ENCODE assay signal across 11 cellular contexts in genomic region chr12:25769076-25769945, GRCh38.
DNase-seq lines count a peak whose midpoint lies in the region; TF ChIP-seq lines count a peak whose summit lies in the region.
"Had no signal": no experiment of that assay in that cellular context is flagged by ENCODE, and none has a peak within 500 bp of the region (broad histone marks: within the 10 kb centered on the region; RNA-seq: fewer than 3 reads in every experiment).

No MANE protein-coding gene starts in this region.

- H3K79me1 ChIP-seq in mesendoderm (ENCODE audit: low read length): no peaks in the 10 kb centered on the region

- BruUV-seq in PC-9 (replicated peaks; lab: Mats Ljungman, UMichigan): no TSS peak

- H3K9me3 ChIP-seq in PC-9 (ENCODE audit: insufficient read depth, low read depth) (no peaks in the 10 kb centered on the region), stomach (no peaks in the 10 kb centered on the region), esophagus muscularis mucosa (no peaks in the 10 kb centered on the region)
- H3K9me3 ChIP-seq: Caco-2 had no signal

- H2AK5ac ChIP-seq in mesendoderm (ENCODE audit: low read length): no peak overlapping the region

- H3K4me3 ChIP-seq in PC-9 (no peak overlapping the region), mesendoderm (ENCODE audit: low read length) (no peak overlapping the region), stomach (no peak overlapping the region), esophagus muscularis mucosa (no peak overlapping the region)

- no peaks in the 10 kb centered on the region; the same call in 1 of the 2 replicates for H3K9me2 ChIP-seq in PC-9 (ENCODE audit: insufficient read depth)

- H2BK5ac ChIP-seq in mesendoderm (ENCODE audit: low read length): no peak overlapping the region

- H3F3A ChIP-seq in PC-9 (ENCODE audit: insufficient read depth, low read depth): peaks cover 11% of the 10 kb centered on the region

- H3K4ac ChIP-seq in mesendoderm (ENCODE audit: low read depth, low read length): no peak overlapping the region

- no peaks in the 10 kb centered on the region for H3K79me2 ChIP-seq in PC-9 (ENCODE audit: low read depth)
- no peaks in the 10 kb centered on the region for H3K79me2 ChIP-seq in mesendoderm (ENCODE audit: control insufficient read depth, insufficient read depth, low read length)

- H2BK15ac ChIP-seq in mesendoderm (replicated peaks; ENCODE audit: low read depth): no peak overlapping the region

- H3K18ac ChIP-seq in mesendoderm (ENCODE audit: low read length): peak overlapping the region; percentile 5

- peak; percentile 76 for DNase-seq in EL
- peak in 1 of 2 experiments; percentile 79 for DNase-seq in PC-9
- DNase-seq in dedifferentiated amniotic fluid mesenchymal stem cell (ENCODE audit: extremely low spot score): peak; percentile 87
- no peak for DNase-seq in mesendoderm
- DNase-seq in stomach: no peak
- DNase-seq in COR-L47 (lab: John Stamatoyannopoulos, UW): no peak
- no peak for DNase-seq in inferior parietal cortex (ENCODE audit: extremely low spot score)
- no peak for DNase-seq in esophagus muscularis mucosa (ENCODE audit: extremely low spot score)
- DNase-seq: activated CD4-positive, CD25-positive, alpha-beta regulatory T cell treated with anti-CD3 and anti-CD28 coated beads, Interleukin-2, amount 50 U/mL, for 72 hours; activated effector memory CD4-positive, alpha-beta T cell treated with anti-CD3 and anti-CD28 coated beads, Interleukin-2, amount 50 U/mL, for 16 hours; Caco-2 had no signal

- no CpG with 5 or more reads among the region's 6 CpGs for whole genome bisulfite sequencing in mesendoderm (ENCODE audit: extremely low coverage, insufficient coverage, low lambda C conversion rate)
- 65 to 74% (median 71%) methylated on average over 6 of the region's 6 CpGs for WGBS in stomach, 5 donors
- 77% methylated on average over 6 of the region's 6 CpGs for WGBS in esophagus muscularis mucosa

- 0 out of 2 replicates have a peak overlapping the region, but pooled peaks have one; percentile 3 for H3K27ac ChIP-seq in PC-9
- H3K27ac ChIP-seq in mesendoderm (ENCODE audit: low read depth, low read length): no peak overlapping the region
- H3K27ac ChIP-seq in stomach: no peak overlapping the region
- H3K27ac ChIP-seq in esophagus muscularis mucosa (replicated peaks in 1 of 4): no peak overlapping the region

- H3K27me3 ChIP-seq in PC-9 (ENCODE audit: insufficient read depth, low read depth) (no peaks in the 10 kb centered on the region), mesendoderm (ENCODE audit: insufficient read depth, low read length, poor library complexity) (no peaks in the 10 kb centered on the region), stomach (no peaks in the 10 kb centered on the region), esophagus muscularis mucosa (no peaks in the 10 kb centered on the region)

- no peak overlapping the region for H3K56ac ChIP-seq in mesendoderm (ENCODE audit: low read length)

- H4K20me1 ChIP-seq in PC-9 (ENCODE audit: insufficient read depth): no peaks in the 10 kb centered on the region

- TF ChIP-seq EP300 in stomach (IDR thresholded peaks at IDR 0.05) (no peak), esophagus muscularis mucosa (IDR thresholded peaks at IDR 0.05) (no peak)

- no peak overlapping the region for H4K5ac ChIP-seq in mesendoderm (ENCODE audit: low read length)

- no peak overlapping the region for H2BK120ac ChIP-seq in mesendoderm (ENCODE audit: low read depth, low read length)

- H2AFZ ChIP-seq in PC-9: no peak overlapping the region

- POLR2A ChIA-PET in PC-9 (lab: Charles Lee; ENCODE audit: unreplicated experiment): interaction anchor here (0.5 to 0.7 kb wide), 3 partner anchors 12 to 436 kb away, joined by 4 to 9 read pairs (median 8); no protein-coding TSS in a partner anchor

- intact Hi-C loops in PC-9 (cut with micrococcal nuclease; ENCODE audit: unreplicated experiment): no loop called here
- intact Hi-C loops in stomach (cut with DNase I; ENCODE audit: low total_unique reads): no loop called here
- intact Hi-C loops in esophagus muscularis mucosa (cut with DNase I): no loop called here

- H3K23ac ChIP-seq in mesendoderm (ENCODE audit: low read length): no peak overlapping the region

- CTCF ChIA-PET in PC-9 (lab: Charles Lee): no interaction called here

- no peak overlapping the region for H4K8ac ChIP-seq in mesendoderm (ENCODE audit: low read depth, low read length)

- TF ChIP-seq POLR2A in stomach (IDR thresholded peaks at IDR 0.05) (no peak), esophagus muscularis mucosa (IDR thresholded peaks at IDR 0.05; ENCODE audit: low read depth) (no peak)

- H3K4me1 ChIP-seq in PC-9 (replicated peaks; ENCODE audit: insufficient read depth) (peaks cover 14% of the 10 kb centered on the region), mesendoderm (ENCODE audit: control insufficient read depth, low read depth, low read length) (peaks cover 2% of the 10 kb centered on the region), stomach (no peaks in the 10 kb centered on the region), esophagus muscularis mucosa (no peaks in the 10 kb centered on the region)
- H3K4me1 ChIP-seq: Caco-2 had no signal

- H3K36me3 ChIP-seq in PC-9 (ENCODE audit: low read depth): no peaks in the 10 kb centered on the region
- H3K36me3 ChIP-seq in mesendoderm (ENCODE audit: control insufficient read depth, insufficient read depth, low read length): no peaks in the 10 kb centered on the region
- no peaks in the 10 kb centered on the region for H3K36me3 ChIP-seq in stomach
- no peaks in the 10 kb centered on the region for H3K36me3 ChIP-seq in esophagus muscularis mucosa

- no peak overlapping the region for H3K9ac ChIP-seq in mesendoderm (ENCODE audit: low read length)

- TF ChIP-seq CTCF in PC-9 (conservative IDR thresholded peaks at IDR 0.05) (no peak), stomach (IDR thresholded peaks at IDR 0.05) (no peak), esophagus muscularis mucosa (IDR thresholded peaks at IDR 0.05) (no peak)

- H3K4me2 ChIP-seq in PC-9 (peak overlapping the region; percentile 36; the same call in 1 of the 2 replicates), mesendoderm (ENCODE audit: low read length) (no peak overlapping the region)

Comparison
In these comparisons a context has a peak if more than half of its experiments do, and no peak if none do; other contexts are left out.
1. DNase-seq: peak in EL (single experiment) and dedifferentiated amniotic fluid mesenchymal stem cell (single experiment); none in mesendoderm (single experiment), stomach (single experiment), COR-L47 (single experiment), inferior parietal cortex (single experiment) and esophagus muscularis mucosa (single experiment).